ENCODE assay signal across 13 cellular contexts in the genomic region with DNA sequence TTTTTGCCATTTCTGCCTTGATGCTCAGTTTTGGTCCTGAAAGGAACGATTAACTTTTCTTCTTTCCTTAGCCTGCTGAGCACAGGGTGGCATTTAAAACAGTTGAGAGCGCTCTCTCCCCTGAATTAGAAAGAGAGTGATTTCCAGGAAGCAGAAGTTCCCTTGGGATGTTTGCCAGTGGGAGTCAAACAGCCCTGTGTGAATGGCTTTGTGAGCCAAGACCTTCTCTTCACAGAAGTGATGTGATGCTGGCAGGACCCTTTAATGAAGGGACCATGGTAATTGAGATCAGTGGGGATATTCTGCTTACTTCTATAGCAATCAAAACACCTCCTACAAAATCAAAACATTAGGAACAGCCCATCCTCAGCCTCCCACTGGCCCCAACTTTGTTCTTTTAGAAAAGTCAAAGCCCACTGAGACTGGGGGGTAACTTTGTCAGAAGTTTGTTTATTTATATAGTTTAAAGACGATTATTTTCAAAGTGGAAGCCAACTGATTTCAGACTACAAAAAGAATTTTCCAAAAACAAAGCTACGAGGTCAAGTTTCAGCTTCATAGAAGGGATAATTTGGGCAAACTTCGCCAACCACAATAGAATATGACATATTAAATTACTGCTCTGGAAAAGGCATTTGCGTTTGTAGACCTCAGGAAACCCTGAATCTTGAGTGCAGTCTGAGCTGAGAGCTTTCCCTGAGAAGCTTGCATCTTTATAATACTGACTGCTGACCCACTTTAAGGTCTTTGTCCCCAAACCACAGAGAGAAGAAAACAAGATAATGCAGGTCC.
A peak's percentile ranks its signal among the peaks of the same experiment; 100 is the strongest.
DNase-seq lines count a peak whose midpoint lies in the region; ATAC-seq and TF ChIP-seq lines count a peak whose summit lies in the region.
"Had no signal": no experiment of that assay in that cellular context is flagged by ENCODE, and none has a peak within 500 bp of the region (broad histone marks: within the 10 kb centered on the region; RNA-seq: fewer than 3 reads in every experiment).

No MANE protein-coding gene starts in this region.

- H3F3A ChIP-seq in SK-N-SH (replicated peaks; ENCODE audit: insufficient read depth): no peaks in the 10 kb centered on the region

- no peak overlapping the region for H2AFZ ChIP-seq in SK-N-SH (ENCODE audit: low read depth)

- H3K9ac ChIP-seq in SK-N-SH: no peak overlapping the region

- intact Hi-C loops in aorta (cut with DNase I) (no loop called here), lower lobe of right lung (cut with DNase I) (no loop called here)

- H3K9me2 ChIP-seq in SK-N-SH: no peaks in the 10 kb centered on the region

- no peak overlapping the region for H3K4me2 ChIP-seq in SK-N-SH

- no peak overlapping the region for H3K27ac ChIP-seq in SK-N-SH (ENCODE audit: low read depth in 2 of 2, low read length in 1 of 2)
- H3K27ac ChIP-seq in aorta (ENCODE audit: low read depth in 1 of 2, low read length in 2 of 2): no peak overlapping the region
- H3K27ac ChIP-seq in lower lobe of right lung: no peak overlapping the region

- POLR2A ChIA-PET in SK-N-SH (lab: Yijun Ruan, JAX): no interaction called here

- TF ChIP-seq RAD21 in SK-N-SH (IDR thresholded peaks at IDR 0.05; ENCODE audit: low read length): no peak

- 52% methylated on average over 6 of the region's 6 CpGs for WGBS in SK-N-SH (ENCODE audit: low lambda C conversion rate)
- WGBS in aorta, 2 donors: 2 to 7% methylated on average over 6 of the region's 6 CpGs

- H3K36me3 ChIP-seq in SK-N-SH (replicated peaks in 1 of 2; ENCODE audit: control insufficient read depth in 1 of 2, insufficient read depth in 2 of 2, low read length in 1 of 2): no peaks in the 10 kb centered on the region
- no peaks in the 10 kb centered on the region for H3K36me3 ChIP-seq in aorta (ENCODE audit: control insufficient read depth in 1 of 2, insufficient read depth in 2 of 2, low read length in 1 of 2)
- H3K36me3 ChIP-seq in lower lobe of right lung: no peaks in the 10 kb centered on the region
- H3K36me3 ChIP-seq: HAP-1 had no signal

- CTCF ChIA-PET in SK-N-SH (lab: Yijun Ruan, JAX): no interaction called here

- H3K4me3 ChIP-seq in SK-N-SH (ENCODE audit: low read depth in 2 of 2, low read length in 1 of 2) (no peak overlapping the region), aorta (ENCODE audit: low read length in 2 of 2) (no peak overlapping the region), lower lobe of right lung (no peak overlapping the region)
- H3K4me3 ChIP-seq: HAP-1 had no signal

- TF ChIP-seq EP300 in SK-N-SH (IDR thresholded peaks at IDR 0.05; ENCODE audit: borderline replicate concordance in 1 of 2, low read depth in 1 of 2, low read length in 1 of 2): no peak

- peak; percentile 59 for ATAC-seq in SK-N-SH treated with all-trans-retinoic acid at 6 μM for 48 hours
- ATAC-seq in aorta (ENCODE audit: low FRiP score): peak; percentile 44
- ATAC-seq in lower lobe of right lung: no peak

- DNase-seq in SK-N-SH: no peak
- DNase-seq in dedifferentiated amniotic fluid mesenchymal stem cell (ENCODE audit: extremely low spot score): peak; percentile 49
- DNase-seq in myocyte (ENCODE audit: low read depth): peak; percentile 39
- no peak for DNase-seq in aorta
- DNase-seq in LoVo (ENCODE audit: low spot score): no peak
- DNase-seq in activated CD4-positive, CD25-positive, alpha-beta regulatory T cell treated with anti-CD3 and anti-CD28 coated beads, Interleukin-2, amount 50 U/mL, for 72 hours: no peak
- no peak for DNase-seq in lower lobe of right lung
- DNase-seq: COR-L47, DMS53, NCI-H2171, SIG-M5 had no signal

- no peaks in the 10 kb centered on the region for H3K4me1 ChIP-seq in SK-N-SH (ENCODE audit: control insufficient read depth in 1 of 2, insufficient read depth in 2 of 2, low read depth in 1 of 2, low read length in 1 of 2)
- peaks cover 0 to 6% of the 10 kb centered on the region in 2 donors for H3K4me1 ChIP-seq in aorta (ENCODE audit: control insufficient read depth in 1 of 2, insufficient read depth in 2 of 2, low read length in 2 of 2)
- no peaks in the 10 kb centered on the region for H3K4me1 ChIP-seq in lower lobe of right lung

- H3K79me2 ChIP-seq in SK-N-SH (ENCODE audit: insufficient read depth): no peaks in the 10 kb centered on the region

- H3K27me3 ChIP-seq in SK-N-SH (ENCODE audit: insufficient read depth): no peaks in the 10 kb centered on the region
- no peaks in the 10 kb centered on the region for H3K27me3 ChIP-seq in aorta (ENCODE audit: control insufficient read depth in 1 of 2, insufficient read depth in 2 of 2, low read length in 1 of 2)
- H3K27me3 ChIP-seq in lower lobe of right lung (ENCODE audit: low read depth): no peaks in the 10 kb centered on the region

- TF ChIP-seq CTCF in SK-N-SH (IDR thresholded peaks at IDR 0.05) (no peak), lower lobe of right lung (IDR thresholded peaks at IDR 0.05) (no peak)

- H3K9me3 ChIP-seq in SK-N-SH: no peaks in the 10 kb centered on the region
- no peaks in the 10 kb centered on the region for H3K9me3 ChIP-seq in aorta (ENCODE audit: control insufficient read depth, low read length)
- no peaks in the 10 kb centered on the region for H3K9me3 ChIP-seq in lower lobe of right lung
- H3K9me3 ChIP-seq: HAP-1 had no signal

- no peaks in the 10 kb centered on the region for H4K20me1 ChIP-seq in SK-N-SH (ENCODE audit: insufficient read depth)

TF ChIP-seq in SK-N-SH treated with all-trans-retinoic acid at 6 μM for 48 hours, 23 proteins besides CTCF, POLR2A, EP300 and RAD21 (continues in another document):
- TF ChIP-seq ZNF8 (CRISPR knock-in tag; IDR thresholded peaks at IDR 0.05) (no peak), ZNF565 (CRISPR knock-in tag; conservative IDR thresholded peaks at IDR 0.05; ENCODE audit: low read depth) (no peak), RARB (CRISPR knock-in tag; IDR thresholded peaks at IDR 0.05) (no peak), BACH2 (CRISPR knock-in tag; IDR thresholded peaks at IDR 0.05; ENCODE audit: borderline replicate concordance) (no peak), ZFP3 (CRISPR knock-in tag; IDR thresholded peaks at IDR 0.05) (no peak), PPARA (CRISPR knock-in tag; IDR thresholded peaks at IDR 0.05; ENCODE audit: borderline replicate concordance) (no peak), GLIS3 (CRISPR knock-in tag; IDR thresholded peaks at IDR 0.05) (no peak), TOX (CRISPR knock-in tag; IDR thresholded peaks at IDR 0.05; ENCODE audit: borderline replicate concordance) (no peak)
- TF ChIP-seq, protein P1, sequence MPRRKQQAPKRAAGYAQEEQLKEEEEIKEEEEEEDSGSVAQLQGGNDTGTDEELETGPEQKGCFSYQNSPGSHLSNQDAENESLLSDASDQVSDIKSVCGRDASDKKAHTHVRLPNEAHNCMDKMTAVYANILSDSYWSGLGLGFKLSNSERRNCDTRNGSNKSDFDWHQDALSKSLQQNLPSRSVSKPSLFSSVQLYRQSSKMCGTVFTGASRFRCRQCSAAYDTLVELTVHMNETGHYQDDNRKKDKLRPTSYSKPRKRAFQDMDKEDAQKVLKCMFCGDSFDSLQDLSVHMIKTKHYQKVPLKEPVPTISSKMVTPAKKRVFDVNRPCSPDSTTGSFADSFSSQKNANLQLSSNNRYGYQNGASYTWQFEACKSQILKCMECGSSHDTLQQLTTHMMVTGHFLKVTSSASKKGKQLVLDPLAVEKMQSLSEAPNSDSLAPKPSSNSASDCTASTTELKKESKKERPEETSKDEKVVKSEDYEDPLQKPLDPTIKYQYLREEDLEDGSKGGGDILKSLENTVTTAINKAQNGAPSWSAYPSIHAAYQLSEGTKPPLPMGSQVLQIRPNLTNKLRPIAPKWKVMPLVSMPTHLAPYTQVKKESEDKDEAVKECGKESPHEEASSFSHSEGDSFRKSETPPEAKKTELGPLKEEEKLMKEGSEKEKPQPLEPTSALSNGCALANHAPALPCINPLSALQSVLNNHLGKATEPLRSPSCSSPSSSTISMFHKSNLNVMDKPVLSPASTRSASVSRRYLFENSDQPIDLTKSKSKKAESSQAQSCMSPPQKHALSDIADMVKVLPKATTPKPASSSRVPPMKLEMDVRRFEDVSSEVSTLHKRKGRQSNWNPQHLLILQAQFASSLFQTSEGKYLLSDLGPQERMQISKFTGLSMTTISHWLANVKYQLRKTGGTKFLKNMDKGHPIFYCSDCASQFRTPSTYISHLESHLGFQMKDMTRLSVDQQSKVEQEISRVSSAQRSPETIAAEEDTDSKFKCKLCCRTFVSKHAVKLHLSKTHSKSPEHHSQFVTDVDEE (CRISPR knock-in tag; IDR thresholded peaks at IDR 0.05): no peak

TF ChIP-seq in SK-N-SH, 30 proteins besides CTCF, POLR2A, EP300 and RAD21 (continues in another document):
- TF ChIP-seq REST (IDR thresholded peaks at IDR 0.05; ENCODE audit: low read depth, low read length) (no peak), FOXJ3 (CRISPR knock-in tag; IDR thresholded peaks at IDR 0.05) (no peak), USF2 (IDR thresholded peaks at IDR 0.05; ENCODE audit: borderline replicate concordance, low read depth, low read length) (no peak)

Comparison
In these comparisons a context has a peak if more than half of its experiments do, and no peak if none do; other contexts are left out.
1. ATAC-seq: peak in SK-N-SH treated with all-trans-retinoic acid at 6 μM for 48 hours (single experiment) and aorta (single experiment); none in lower lobe of right lung (0 of 2).
2. DNase-seq: peak in dedifferentiated amniotic fluid mesenchymal stem cell (single experiment) and myocyte (single experiment); none in SK-N-SH (single experiment), aorta (0 of 2), LoVo (single experiment), activated CD4-positive, CD25-positive, alpha-beta regulatory T cell treated with anti-CD3 and anti-CD28 coated beads, Interleukin-2, amount 50 U/mL, for 72 hours (single experiment) and lower lobe of right lung (single experiment).